25 cellular contexts compared by ENCODE assay signal in genomic region chr3:128285042-128285924, GRCh38.
DNase-seq lines count a peak whose midpoint lies in the region; ATAC-seq and TF ChIP-seq lines count a peak whose summit lies in the region.
"Had no signal": no experiment of that assay in that cellular context is flagged by ENCODE, and none has a peak within 500 bp of the region (broad histone marks: within the 10 kb centered on the region; RNA-seq: fewer than 3 reads in every experiment).

No MANE protein-coding gene starts in this region.

- H3K4me1 Mint-ChIP-seq in endodermal cell = peaks cover 34% of the 10 kb centered on the region
- peaks cover 25% of the 10 kb centered on the region for H3K4me1 Mint-ChIP-seq in osteocyte (ENCODE audit: unreplicated experiment)
- H3K4me1 Mint-ChIP-seq: activated naive CD4-positive, alpha-beta T cell treated with anti-CD3 and anti-CD28 coated beads, Interleukin-2, amount 10 ng/mL, durations not matched to agents 7 days and 5 days had no signal

- H3K79me1 ChIP-seq in IMR-90 (ENCODE audit: low read depth in 1 of 2, low read length in 2 of 2) = no peaks in the 10 kb centered on the region

- TF ChIP-seq POLR2A in IMR-90 (IDR thresholded peaks at IDR 0.05; ENCODE audit: low read depth, low read length) = no peak

- TF ChIP-seq CTCF in C4-2B (conservative IDR thresholded peaks at IDR 0.05) (no peak), IMR-90 (conservative IDR thresholded peaks at IDR 0.05; ENCODE audit: low read depth, low read length) (no peak), endodermal cell (conservative IDR thresholded peaks at IDR 0.05) (no peak), osteocyte (IDR thresholded peaks at IDR 0.05) (no peak), MM.1S (IDR thresholded peaks at IDR 0.05; ENCODE audit: low read length) (no peak)

- no peaks in the 10 kb centered on the region for H3K36me3 ChIP-seq in IMR-90 (ENCODE audit: control insufficient read depth, insufficient read depth, low read length)
- no peaks in the 10 kb centered on the region for H3K36me3 ChIP-seq in endodermal cell (ENCODE audit: control insufficient read depth, insufficient read depth, low read length)
- no peaks in the 10 kb centered on the region; the same call in 1 of the 2 replicates for H3K36me3 ChIP-seq in MM.1S (replicated peaks; ENCODE audit: insufficient read depth, low read length)
- H3K36me3 ChIP-seq: pancreas, Peyer's patch had no signal

- H2BK5ac ChIP-seq in IMR-90 (ENCODE audit: low read depth, low read length, poor library complexity, severe bottlenecking) = no peak overlapping the region

- H3K14ac ChIP-seq in IMR-90 (replicated peaks; ENCODE audit: low read depth, low read length) = no peak overlapping the region

- no peak overlapping the region for H3K4me2 ChIP-seq in IMR-90 (ENCODE audit: low read depth, low read length)
- no peak overlapping the region for H3K4me2 ChIP-seq in MM.1S (ENCODE audit: low read depth, low read length)
- H3K4me2 ChIP-seq: A549 had no signal

- no peaks in the 10 kb centered on the region for H4K20me1 ChIP-seq in IMR-90 (ENCODE audit: insufficient read depth, low read length)
- H4K20me1 ChIP-seq in MM.1S (ENCODE audit: insufficient read depth, low read length) = no peaks in the 10 kb centered on the region

- 93% methylated on average over 7 of the region's 13 CpGs; no CpG with 5 or more reads in 1 of the 2 experiments for WGBS in IMR-90 (ENCODE audit: extremely low coverage in 2 of 2, insufficient read length in 1 of 2), 2 experiments
- 94 to 95% methylated on average over 7 to 13 of the region's 13 CpGs for WGBS in endodermal cell (ENCODE audit: insufficient coverage in 1 of 2, insufficient read length in 1 of 2), 2 experiments

- no peaks in the 10 kb centered on the region for H3K9me3 ChIP-seq in IMR-90 (ENCODE audit: control insufficient read depth, insufficient read depth, low read length)
- H3K9me3 ChIP-seq in endodermal cell (ENCODE audit: control insufficient read depth, low read length) = peaks cover 2% of the 10 kb centered on the region
- H3K9me3 ChIP-seq in MM.1S (replicated peaks; ENCODE audit: insufficient read depth, low read length) = no peaks in the 10 kb centered on the region
- H3K9me3 ChIP-seq: A549, BE2C, pancreas, Peyer's patch, tibial artery had no signal

- H3K9me2 ChIP-seq in MM.1S (replicated peaks; ENCODE audit: insufficient read depth, low read length) = no peaks in the 10 kb centered on the region

- H3K36me3 Mint-ChIP-seq in endodermal cell (ENCODE audit: low read depth) (no peaks in the 10 kb centered on the region), osteocyte (ENCODE audit: unreplicated experiment) (peaks cover 6% of the 10 kb centered on the region)
- H3K36me3 Mint-ChIP-seq: natural killer cell had no signal

- H3K27ac ChIP-seq in C4-2B (peak overlapping the region; percentile 99), IMR-90 (ENCODE audit: insufficient read depth, low read length) (no peak overlapping the region), endodermal cell (ENCODE audit: low read depth, low read length) (no peak overlapping the region), MM.1S (ENCODE audit: low read length) (no peak overlapping the region)
- H3K27ac ChIP-seq: A549, pancreas, Peyer's patch, tibial artery had no signal

- no peak overlapping the region for H2BK120ac ChIP-seq in IMR-90 (ENCODE audit: low read depth, low read length)

- H3K27ac Mint-ChIP-seq in endodermal cell (no peak overlapping the region), osteocyte (ENCODE audit: unreplicated experiment) (no peak overlapping the region)
- H3K27ac Mint-ChIP-seq: activated naive CD4-positive, alpha-beta T cell treated with anti-CD3 and anti-CD28 coated beads, Interleukin-2, amount 10 ng/mL, durations not matched to agents 7 days and 5 days; dendritic cell treated with granulocyte-macrophage colony-stimulating factor and Interleukin-4, amounts not matched to agents 40 ng/mL and 50 ng/mL, for 4 days; natural killer cell had no signal

- H4K8ac ChIP-seq in IMR-90 (ENCODE audit: low read depth in 2 of 2, low read length in 2 of 2) = no peak overlapping the region

- H2BK15ac ChIP-seq in IMR-90 (ENCODE audit: low read depth, low read length) = no peak overlapping the region

- no peak overlapping the region for H3K56ac ChIP-seq in IMR-90 (ENCODE audit: extremely low read depth, insufficient read depth, low read length)

- no peaks in the 10 kb centered on the region; the same call in 1 of the 2 replicates for H3K9me1 ChIP-seq in IMR-90 (ENCODE audit: insufficient read depth, low read length)

- DNase-seq in IMR-90 (no peak), endodermal cell (peak; percentile 35), osteocyte (ENCODE audit: extremely low spot score, unreplicated experiment) (peak; percentile 57), putamen (ENCODE audit: low spot score) (no peak), NCI-H748 treated with DMSO at 0.1 percent for 48 hours (lab: John Stamatoyannopoulos, UW) (no peak), MM.1S (no peak)
- DNase-seq in central memory CD4-positive, alpha-beta T cell = no peak
- DNase-seq: activated naive CD4-positive, alpha-beta T cell treated with anti-CD3 and anti-CD28 coated beads, Interleukin-2, amount 10 ng/mL, durations not matched to agents 7 days and 5 days; amniotic stem cell; BE2C; mesendoderm; natural killer cell; NCI-H1092; NCI-H187 treated with DMSO at 0.1 percent for 48 hours; NCI-H526 treated with DMSO at 0.1 percent for 48 hours; pancreas; SIG-M5; stimulated activated naive CD8-positive, alpha-beta T cell treated with anti-CD3 and anti-CD28 coated beads, Interleukin-15, amount 100 ng/mL, for 72 hours; tibial artery had no signal

- no peaks in the 10 kb centered on the region for H3K27me3 ChIP-seq in IMR-90 (ENCODE audit: control insufficient read depth, insufficient read depth, low read length)
- no peaks in the 10 kb centered on the region for H3K27me3 ChIP-seq in endodermal cell (ENCODE audit: control insufficient read depth, insufficient read depth, low read length, poor library complexity, severe bottlenecking)
- no peaks in the 10 kb centered on the region for H3K27me3 ChIP-seq in MM.1S (replicated peaks; ENCODE audit: insufficient read depth, low read length)
- H3K27me3 ChIP-seq: BE2C, pancreas, Peyer's patch, tibial artery had no signal

- TF ChIP-seq RAD21 in IMR-90 (IDR thresholded peaks at IDR 0.05; ENCODE audit: low read length) = no peak

- no peak overlapping the region for H3K18ac ChIP-seq in IMR-90 (ENCODE audit: low read depth, low read length)

- dilution Hi-C loops in IMR-90 (cut with HindIII; ENCODE audit: low sequenced_read_pairs, unreplicated experiment) = no loop called here

- intact Hi-C loops in IMR-90 (cut with micrococcal nuclease) = no loop called here

- no peak overlapping the region for H3K4me3 ChIP-seq in IMR-90 (ENCODE audit: insufficient read depth, low read depth, low read length)
- no peak overlapping the region for H3K4me3 ChIP-seq in endodermal cell (ENCODE audit: low read length)
- H3K4me3 ChIP-seq in MM.1S (ENCODE audit: low read length) = no peak overlapping the region
- H3K4me3 ChIP-seq: A549, pancreas, Peyer's patch, tibial artery had no signal

- H2BK20ac ChIP-seq in IMR-90 (ENCODE audit: low read depth, low read length) = no peak overlapping the region

- BruUV-seq in IMR-90 (replicated peaks; lab: Mats Ljungman, UMichigan) = no TSS peak

- peaks cover 8% of the 10 kb centered on the region for H3K27me3 Mint-ChIP-seq in endodermal cell (ENCODE audit: insufficient read depth)
- H3K27me3 Mint-ChIP-seq in osteocyte (ENCODE audit: unreplicated experiment) = no peaks in the 10 kb centered on the region
- H3K27me3 Mint-ChIP-seq: activated naive CD4-positive, alpha-beta T cell treated with anti-CD3 and anti-CD28 coated beads, Interleukin-2, amount 10 ng/mL, durations not matched to agents 7 days and 5 days; dendritic cell treated with granulocyte-macrophage colony-stimulating factor and Interleukin-4, amounts not matched to agents 40 ng/mL and 50 ng/mL, for 4 days; stimulated activated naive CD8-positive, alpha-beta T cell treated with anti-CD3 and anti-CD28 coated beads, Interleukin-15, amount 100 ng/mL, for 72 hours had no signal

- H2AFZ ChIP-seq in IMR-90 (replicated peaks; ENCODE audit: low read length, poor library complexity) = no peak overlapping the region
- H2AFZ ChIP-seq in MM.1S (ENCODE audit: low read length) = no peak overlapping the region

- no peak for ATAC-seq in IMR-90 (ENCODE audit: low read depth)
- ATAC-seq: A549; activated CD4-positive, CD25-positive, alpha-beta regulatory T cell treated with anti-CD3 and anti-CD28 coated beads, Interleukin-2, amount 50 U/mL, for 24 hours; natural killer cell; pancreas; sciatic nerve; stimulated activated naive CD8-positive, alpha-beta T cell treated with anti-CD3 and anti-CD28 coated beads, Interleukin-15, amount 100 ng/mL, for 72 hours had no signal

- no peak overlapping the region for H3K23ac ChIP-seq in IMR-90 (ENCODE audit: low read depth, low read length)

- no peaks in the 10 kb centered on the region for H3F3A ChIP-seq in MM.1S (ENCODE audit: insufficient read depth, low read length)

- POLR2A ChIA-PET in IMR-90 (lab: Charles Lee; ENCODE audit: unreplicated experiment) = no interaction called here

- H3K9me3 Mint-ChIP-seq in endodermal cell = peaks cover 4% of the 10 kb centered on the region
- peaks cover 5% of the 10 kb centered on the region for H3K9me3 Mint-ChIP-seq in osteocyte (ENCODE audit: unreplicated experiment)
- H3K9me3 Mint-ChIP-seq: activated naive CD4-positive, alpha-beta T cell treated with anti-CD3 and anti-CD28 coated beads, Interleukin-2, amount 10 ng/mL, durations not matched to agents 7 days and 5 days; dendritic cell treated with granulocyte-macrophage colony-stimulating factor and Interleukin-4, amounts not matched to agents 40 ng/mL and 50 ng/mL, for 4 days; natural killer cell had no signal

- no peak overlapping the region for H3K4me3 Mint-ChIP-seq in endodermal cell
- H3K4me3 Mint-ChIP-seq in osteocyte (ENCODE audit: unreplicated experiment) = no peak overlapping the region
- H3K4me3 Mint-ChIP-seq: activated naive CD4-positive, alpha-beta T cell treated with anti-CD3 and anti-CD28 coated beads, Interleukin-2, amount 10 ng/mL, durations not matched to agents 7 days and 5 days; dendritic cell treated with granulocyte-macrophage colony-stimulating factor and Interleukin-4, amounts not matched to agents 40 ng/mL and 50 ng/mL, for 4 days; natural killer cell; stimulated activated naive CD8-positive, alpha-beta T cell treated with anti-CD3 and anti-CD28 coated beads, Interleukin-15, amount 100 ng/mL, for 72 hours had no signal

- no peak overlapping the region for H3K9ac ChIP-seq in IMR-90 (ENCODE audit: low read depth, low read length)
- no peak overlapping the region for H3K9ac ChIP-seq in endodermal cell (ENCODE audit: extremely low read depth, low read length, poor library complexity, severe bottlenecking)
- no peak overlapping the region for H3K9ac ChIP-seq in MM.1S (ENCODE audit: low read length)

- H2AK9ac ChIP-seq in IMR-90 (replicated peaks; ENCODE audit: low read depth, low read length, poor library complexity) = peak overlapping the region; percentile 15

- peaks cover 7% of the 10 kb centered on the region for H3K4me1 ChIP-seq in IMR-90 (ENCODE audit: control insufficient read depth, insufficient read depth, low read length)
- peaks cover 14% of the 10 kb centered on the region for H3K4me1 ChIP-seq in endodermal cell (ENCODE audit: control insufficient read depth, insufficient read depth, low read length)
- H3K4me1 ChIP-seq in MM.1S (ENCODE audit: low read length) = peaks cover 14% of the 10 kb centered on the region
- H3K4me1 ChIP-seq: A549 had no signal

- no peak overlapping the region for H2AK5ac ChIP-seq in IMR-90 (ENCODE audit: low read depth, low read length)

- CTCF ChIA-PET in IMR-90 (lab: Yijun Ruan, JAX) = no interaction called here

- no peak overlapping the region for H3K4ac ChIP-seq in IMR-90 (ENCODE audit: low read depth, low read length)

- in situ Hi-C loops in IMR-90 (cut with MboI; ENCODE audit: low sequenced_read_pairs) = no loop called here

- H4K5ac ChIP-seq in IMR-90 (ENCODE audit: low read depth, low read length) = no peak overlapping the region

- no peak overlapping the region for H4K91ac ChIP-seq in IMR-90 (ENCODE audit: insufficient read depth, low read depth, low read length)

- no peaks in the 10 kb centered on the region for H3K79me2 ChIP-seq in MM.1S (ENCODE audit: low read length)

Comparison
In these comparisons a context has a peak if more than half of its experiments do, and no peak if none do; other contexts are left out.
1. DNase-seq: peak in endodermal cell (single experiment) and osteocyte (single experiment); none in IMR-90 (single experiment), central memory CD4-positive, alpha-beta T cell (single experiment), putamen (single experiment), NCI-H748 treated with DMSO at 0.1 percent for 48 hours (single experiment) and MM.1S (single experiment).